In the genomic region with DNA sequence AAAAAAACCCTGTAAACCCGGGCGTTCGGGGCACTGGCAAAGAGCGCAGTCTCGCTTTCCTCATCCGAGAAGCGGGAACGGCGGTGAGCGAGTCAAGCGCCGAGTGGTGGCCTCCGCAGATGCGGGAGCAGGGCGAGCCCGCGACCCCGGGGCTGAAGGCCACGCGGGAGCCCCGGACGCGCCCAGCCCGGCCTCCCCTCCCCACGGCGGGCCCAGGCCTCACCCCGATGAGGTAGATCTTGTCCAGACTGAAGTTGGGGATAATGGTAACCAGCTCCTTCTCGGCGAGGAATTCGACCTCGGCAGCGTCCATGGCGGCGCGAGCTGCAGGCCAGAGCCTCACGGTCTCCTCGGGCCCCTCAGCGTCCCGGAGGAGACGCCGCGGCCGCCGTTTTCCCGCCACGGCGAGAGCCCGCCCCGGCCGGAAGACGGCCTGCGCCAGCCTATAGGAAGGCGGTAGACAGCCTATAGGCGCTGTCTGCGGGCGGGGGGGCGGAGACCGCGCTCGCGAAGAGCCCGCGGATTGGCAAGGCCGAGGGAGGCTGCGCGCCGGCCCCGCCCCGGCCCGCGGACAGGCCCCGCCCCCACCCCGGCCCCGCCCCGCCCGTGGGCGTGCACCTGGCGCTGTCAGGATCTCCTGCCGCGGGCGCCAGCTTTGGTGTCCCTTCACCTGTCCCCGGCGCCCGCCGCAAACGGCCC, we compare ENCODE assay signal across 1 cellular context.
TF ChIP-seq lines count a peak whose summit lies in the region.

A gene (minus strand): TSS at position 369 of the 699 bp plus-strand sequence. CDS start 56 bp downstream, at position 313.

TF ChIP-seq in HepG2, 621 proteins besides CTCF, POLR2A, EP300 and RAD21 (continued from another document and continues in another):
- no peak for TF ChIP-seq SCMH1 (CRISPR knock-in tag; IDR thresholded peaks at IDR 0.05; ENCODE audit: borderline replicate concordance)
- TF ChIP-seq SIN3B (IDR thresholded peaks at IDR 0.05; ENCODE audit: low read length): peak; percentile 67
- TF ChIP-seq HCFC1 (IDR thresholded peaks at IDR 0.05; ENCODE audit: low read depth, low read length): no peak
- no peak for TF ChIP-seq RFX5 (IDR thresholded peaks at IDR 0.05; ENCODE audit: low read depth, low read length)
- no peak for TF ChIP-seq HNRNPK (IDR thresholded peaks at IDR 0.05; ENCODE audit: low read depth, low read length, poor library complexity, severe bottlenecking)
- TF ChIP-seq, protein P1, sequence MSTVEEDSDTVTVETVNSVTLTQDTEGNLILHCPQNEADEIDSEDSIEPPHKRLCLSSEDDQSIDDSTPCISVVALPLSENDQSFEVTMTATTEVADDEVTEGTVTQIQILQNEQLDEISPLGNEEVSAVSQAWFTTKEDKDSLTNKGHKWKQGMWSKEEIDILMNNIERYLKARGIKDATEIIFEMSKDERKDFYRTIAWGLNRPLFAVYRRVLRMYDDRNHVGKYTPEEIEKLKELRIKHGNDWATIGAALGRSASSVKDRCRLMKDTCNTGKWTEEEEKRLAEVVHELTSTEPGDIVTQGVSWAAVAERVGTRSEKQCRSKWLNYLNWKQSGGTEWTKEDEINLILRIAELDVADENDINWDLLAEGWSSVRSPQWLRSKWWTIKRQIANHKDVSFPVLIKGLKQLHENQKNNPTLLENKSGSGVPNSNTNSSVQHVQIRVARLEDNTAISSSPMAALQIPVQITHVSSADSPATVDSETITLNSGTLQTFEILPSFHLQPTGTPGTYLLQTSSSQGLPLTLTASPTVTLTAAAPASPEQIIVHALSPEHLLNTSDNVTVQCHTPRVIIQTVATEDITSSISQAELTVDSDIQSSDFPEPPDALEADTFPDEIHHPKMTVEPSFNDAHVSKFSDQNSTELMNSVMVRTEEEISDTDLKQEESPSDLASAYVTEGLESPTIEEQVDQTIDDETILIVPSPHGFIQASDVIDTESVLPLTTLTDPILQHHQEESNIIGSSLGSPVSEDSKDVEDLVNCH (CRISPR knock-in tag; IDR thresholded peaks at IDR 0.05): no peak
- no peak for TF ChIP-seq CEBPB (IDR thresholded peaks at IDR 0.05; ENCODE audit: borderline replicate concordance, low read depth, low read length)
- TF ChIP-seq, protein P2, sequence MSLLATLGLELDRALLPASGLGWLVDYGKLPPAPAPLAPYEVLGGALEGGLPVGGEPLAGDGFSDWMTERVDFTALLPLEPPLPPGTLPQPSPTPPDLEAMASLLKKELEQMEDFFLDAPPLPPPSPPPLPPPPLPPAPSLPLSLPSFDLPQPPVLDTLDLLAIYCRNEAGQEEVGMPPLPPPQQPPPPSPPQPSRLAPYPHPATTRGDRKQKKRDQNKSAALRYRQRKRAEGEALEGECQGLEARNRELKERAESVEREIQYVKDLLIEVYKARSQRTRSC (CRISPR knock-in tag; IDR thresholded peaks at IDR 0.05; ENCODE audit: low read depth): 0 out of 2 replicates have a peak, but pooled peaks have one; percentile 50
- TF ChIP-seq SP5 (CRISPR knock-in tag; IDR thresholded peaks at IDR 0.05; ENCODE audit: borderline replicate concordance, low read depth): peak; percentile 79; the same call in 1 of the 2 replicates
- TF ChIP-seq, protein P3, sequence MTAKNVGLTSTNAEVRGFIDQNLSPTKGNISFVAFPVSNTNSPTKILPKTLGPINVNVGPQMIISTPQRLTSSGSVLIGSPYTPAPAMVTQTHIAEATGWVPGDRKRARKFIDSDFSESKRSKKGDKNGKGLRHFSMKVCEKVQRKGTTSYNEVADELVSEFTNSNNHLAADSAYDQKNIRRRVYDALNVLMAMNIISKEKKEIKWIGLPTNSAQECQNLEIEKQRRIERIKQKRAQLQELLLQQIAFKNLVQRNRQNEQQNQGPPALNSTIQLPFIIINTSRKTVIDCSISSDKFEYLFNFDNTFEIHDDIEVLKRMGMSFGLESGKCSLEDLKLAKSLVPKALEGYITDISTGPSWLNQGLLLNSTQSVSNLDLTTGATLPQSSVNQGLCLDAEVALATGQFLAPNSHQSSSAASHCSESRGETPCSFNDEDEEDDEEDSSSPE (CRISPR knock-in tag; IDR thresholded peaks at IDR 0.05): peak; percentile 100
- TF ChIP-seq, protein P4, sequence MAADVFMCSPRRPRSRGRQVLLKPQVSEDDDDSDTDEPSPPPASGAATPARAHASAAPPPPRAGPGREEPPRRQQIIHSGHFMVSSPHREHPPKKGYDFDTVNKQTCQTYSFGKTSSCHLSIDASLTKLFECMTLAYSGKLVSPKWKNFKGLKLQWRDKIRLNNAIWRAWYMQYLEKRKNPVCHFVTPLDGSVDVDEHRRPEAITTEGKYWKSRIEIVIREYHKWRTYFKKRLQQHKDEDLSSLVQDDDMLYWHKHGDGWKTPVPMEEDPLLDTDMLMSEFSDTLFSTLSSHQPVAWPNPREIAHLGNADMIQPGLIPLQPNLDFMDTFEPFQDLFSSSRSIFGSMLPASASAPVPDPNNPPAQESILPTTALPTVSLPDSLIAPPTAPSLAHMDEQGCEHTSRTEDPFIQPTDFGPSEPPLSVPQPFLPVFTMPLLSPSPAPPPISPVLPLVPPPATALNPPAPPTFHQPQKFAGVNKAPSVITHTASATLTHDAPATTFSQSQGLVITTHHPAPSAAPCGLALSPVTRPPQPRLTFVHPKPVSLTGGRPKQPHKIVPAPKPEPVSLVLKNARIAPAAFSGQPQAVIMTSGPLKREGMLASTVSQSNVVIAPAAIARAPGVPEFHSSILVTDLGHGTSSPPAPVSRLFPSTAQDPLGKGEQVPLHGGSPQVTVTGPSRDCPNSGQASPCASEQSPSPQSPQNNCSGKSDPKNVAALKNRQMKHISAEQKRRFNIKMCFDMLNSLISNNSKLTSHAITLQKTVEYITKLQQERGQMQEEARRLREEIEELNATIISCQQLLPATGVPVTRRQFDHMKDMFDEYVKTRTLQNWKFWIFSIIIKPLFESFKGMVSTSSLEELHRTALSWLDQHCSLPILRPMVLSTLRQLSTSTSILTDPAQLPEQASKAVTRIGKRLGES (CRISPR knock-in tag; IDR thresholded peaks at IDR 0.05; ENCODE audit: borderline replicate concordance): peak; percentile 72; the same call in 1 of the 2 replicates
- TF ChIP-seq, protein P5, sequence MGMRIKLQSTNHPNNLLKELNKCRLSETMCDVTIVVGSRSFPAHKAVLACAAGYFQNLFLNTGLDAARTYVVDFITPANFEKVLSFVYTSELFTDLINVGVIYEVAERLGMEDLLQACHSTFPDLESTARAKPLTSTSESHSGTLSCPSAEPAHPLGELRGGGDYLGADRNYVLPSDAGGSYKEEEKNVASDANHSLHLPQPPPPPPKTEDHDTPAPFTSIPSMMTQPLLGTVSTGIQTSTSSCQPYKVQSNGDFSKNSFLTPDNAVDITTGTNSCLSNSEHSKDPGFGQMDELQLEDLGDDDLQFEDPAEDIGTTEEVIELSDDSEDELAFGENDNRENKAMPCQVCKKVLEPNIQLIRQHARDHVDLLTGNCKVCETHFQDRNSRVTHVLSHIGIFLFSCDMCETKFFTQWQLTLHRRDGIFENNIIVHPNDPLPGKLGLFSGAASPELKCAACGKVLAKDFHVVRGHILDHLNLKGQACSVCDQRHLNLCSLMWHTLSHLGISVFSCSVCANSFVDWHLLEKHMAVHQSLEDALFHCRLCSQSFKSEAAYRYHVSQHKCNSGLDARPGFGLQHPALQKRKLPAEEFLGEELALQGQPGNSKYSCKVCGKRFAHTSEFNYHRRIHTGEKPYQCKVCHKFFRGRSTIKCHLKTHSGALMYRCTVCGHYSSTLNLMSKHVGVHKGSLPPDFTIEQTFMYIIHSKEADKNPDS (CRISPR knock-in tag; IDR thresholded peaks at IDR 0.05): no peak
- TF ChIP-seq TOE1 (CRISPR knock-in tag; IDR thresholded peaks at IDR 0.05): 0 out of 2 replicates have a peak, but pooled peaks have one; percentile 63
- TF ChIP-seq, protein P6, sequence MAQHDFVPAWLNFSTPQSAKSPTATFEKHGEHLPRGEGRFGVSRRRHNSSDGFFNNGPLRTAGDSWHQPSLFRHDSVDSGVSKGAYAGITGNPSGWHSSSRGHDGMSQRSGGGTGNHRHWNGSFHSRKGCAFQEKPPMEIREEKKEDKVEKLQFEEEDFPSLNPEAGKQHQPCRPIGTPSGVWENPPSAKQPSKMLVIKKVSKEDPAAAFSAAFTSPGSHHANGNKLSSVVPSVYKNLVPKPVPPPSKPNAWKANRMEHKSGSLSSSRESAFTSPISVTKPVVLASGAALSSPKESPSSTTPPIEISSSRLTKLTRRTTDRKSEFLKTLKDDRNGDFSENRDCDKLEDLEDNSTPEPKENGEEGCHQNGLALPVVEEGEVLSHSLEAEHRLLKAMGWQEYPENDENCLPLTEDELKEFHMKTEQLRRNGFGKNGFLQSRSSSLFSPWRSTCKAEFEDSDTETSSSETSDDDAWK (CRISPR knock-in tag; IDR thresholded peaks at IDR 0.05): no peak
- TF ChIP-seq TEAD3 (CRISPR knock-in tag; optimal IDR thresholded peaks at IDR 0.05; ENCODE audit: borderline replicate concordance): no peak
- peak; percentile 83; the same call in 1 of the 2 replicates for TF ChIP-seq ZNF256 (CRISPR knock-in tag; conservative IDR thresholded peaks at IDR 0.05)
- TF ChIP-seq, protein P7, sequence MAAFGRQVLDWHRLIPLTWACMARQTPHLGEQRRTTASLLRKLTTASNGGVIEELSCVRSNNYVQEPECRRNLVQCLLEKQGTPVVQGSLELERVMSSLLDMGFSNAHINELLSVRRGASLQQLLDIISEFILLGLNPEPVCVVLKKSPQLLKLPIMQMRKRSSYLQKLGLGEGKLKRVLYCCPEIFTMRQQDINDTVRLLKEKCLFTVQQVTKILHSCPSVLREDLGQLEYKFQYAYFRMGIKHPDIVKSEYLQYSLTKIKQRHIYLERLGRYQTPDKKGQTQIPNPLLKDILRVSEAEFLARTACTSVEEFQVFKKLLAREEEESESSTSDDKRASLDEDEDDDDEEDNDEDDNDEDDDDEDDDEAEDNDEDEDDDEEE (CRISPR knock-in tag; IDR thresholded peaks at IDR 0.05): peak; percentile 53; the same call in 1 of the 2 replicates
- TF ChIP-seq, protein P8, sequence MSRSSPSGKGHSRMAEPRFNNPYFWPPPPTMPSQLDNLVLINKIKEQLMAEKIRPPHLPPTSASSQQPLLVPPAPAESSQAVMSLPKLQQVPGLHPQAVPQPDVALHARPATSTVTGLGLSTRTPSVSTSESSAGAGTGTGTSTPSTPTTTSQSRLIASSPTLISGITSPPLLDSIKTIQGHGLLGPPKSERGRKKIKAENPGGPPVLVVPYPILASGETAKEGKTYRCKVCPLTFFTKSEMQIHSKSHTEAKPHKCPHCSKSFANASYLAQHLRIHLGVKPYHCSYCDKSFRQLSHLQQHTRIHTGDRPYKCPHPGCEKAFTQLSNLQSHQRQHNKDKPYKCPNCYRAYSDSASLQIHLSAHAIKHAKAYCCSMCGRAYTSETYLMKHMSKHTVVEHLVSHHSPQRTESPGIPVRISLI (CRISPR knock-in tag; IDR thresholded peaks at IDR 0.05; ENCODE audit: borderline replicate concordance): peak; percentile 28; the same call in 1 of the 2 replicates
- TF ChIP-seq, protein P9, sequence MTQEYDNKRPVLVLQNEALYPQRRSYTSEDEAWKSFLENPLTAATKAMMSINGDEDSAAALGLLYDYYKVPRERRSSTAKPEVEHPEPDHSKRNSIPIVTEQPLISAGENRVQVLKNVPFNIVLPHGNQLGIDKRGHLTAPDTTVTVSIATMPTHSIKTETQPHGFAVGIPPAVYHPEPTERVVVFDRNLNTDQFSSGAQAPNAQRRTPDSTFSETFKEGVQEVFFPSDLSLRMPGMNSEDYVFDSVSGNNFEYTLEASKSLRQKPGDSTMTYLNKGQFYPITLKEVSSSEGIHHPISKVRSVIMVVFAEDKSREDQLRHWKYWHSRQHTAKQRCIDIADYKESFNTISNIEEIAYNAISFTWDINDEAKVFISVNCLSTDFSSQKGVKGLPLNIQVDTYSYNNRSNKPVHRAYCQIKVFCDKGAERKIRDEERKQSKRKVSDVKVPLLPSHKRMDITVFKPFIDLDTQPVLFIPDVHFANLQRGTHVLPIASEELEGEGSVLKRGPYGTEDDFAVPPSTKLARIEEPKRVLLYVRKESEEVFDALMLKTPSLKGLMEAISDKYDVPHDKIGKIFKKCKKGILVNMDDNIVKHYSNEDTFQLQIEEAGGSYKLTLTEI (CRISPR knock-in tag; conservative IDR thresholded peaks at IDR 0.05): no peak
- no peak for TF ChIP-seq ZNF432 (CRISPR knock-in tag; IDR thresholded peaks at IDR 0.05; ENCODE audit: borderline replicate concordance)
- 0 out of 2 replicates have a peak, but pooled peaks have one; percentile 74 for TF ChIP-seq ISX (CRISPR knock-in tag; conservative IDR thresholded peaks at IDR 0.05)
- TF ChIP-seq ZNF292 (CRISPR knock-in tag; IDR thresholded peaks at IDR 0.05; ENCODE audit: borderline replicate concordance, low read depth): no peak
- peak; percentile 46; the same call in 1 of the 2 replicates for TF ChIP-seq ZNF263 (CRISPR knock-in tag; IDR thresholded peaks at IDR 0.05)
- TF ChIP-seq, protein P10, sequence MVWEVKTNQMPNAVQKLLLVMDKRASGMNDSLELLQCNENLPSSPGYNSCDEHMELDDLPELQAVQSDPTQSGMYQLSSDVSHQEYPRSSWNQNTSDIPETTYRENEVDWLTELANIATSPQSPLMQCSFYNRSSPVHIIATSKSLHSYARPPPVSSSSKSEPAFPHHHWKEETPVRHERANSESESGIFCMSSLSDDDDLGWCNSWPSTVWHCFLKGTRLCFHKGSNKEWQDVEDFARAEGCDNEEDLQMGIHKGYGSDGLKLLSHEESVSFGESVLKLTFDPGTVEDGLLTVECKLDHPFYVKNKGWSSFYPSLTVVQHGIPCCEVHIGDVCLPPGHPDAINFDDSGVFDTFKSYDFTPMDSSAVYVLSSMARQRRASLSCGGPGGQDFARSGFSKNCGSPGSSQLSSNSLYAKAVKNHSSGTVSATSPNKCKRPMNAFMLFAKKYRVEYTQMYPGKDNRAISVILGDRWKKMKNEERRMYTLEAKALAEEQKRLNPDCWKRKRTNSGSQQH (CRISPR knock-in tag; IDR thresholded peaks at IDR 0.05; ENCODE audit: low read depth): 0 out of 2 replicates have a peak, but pooled peaks have one; percentile 14
- TF ChIP-seq, protein P11, sequence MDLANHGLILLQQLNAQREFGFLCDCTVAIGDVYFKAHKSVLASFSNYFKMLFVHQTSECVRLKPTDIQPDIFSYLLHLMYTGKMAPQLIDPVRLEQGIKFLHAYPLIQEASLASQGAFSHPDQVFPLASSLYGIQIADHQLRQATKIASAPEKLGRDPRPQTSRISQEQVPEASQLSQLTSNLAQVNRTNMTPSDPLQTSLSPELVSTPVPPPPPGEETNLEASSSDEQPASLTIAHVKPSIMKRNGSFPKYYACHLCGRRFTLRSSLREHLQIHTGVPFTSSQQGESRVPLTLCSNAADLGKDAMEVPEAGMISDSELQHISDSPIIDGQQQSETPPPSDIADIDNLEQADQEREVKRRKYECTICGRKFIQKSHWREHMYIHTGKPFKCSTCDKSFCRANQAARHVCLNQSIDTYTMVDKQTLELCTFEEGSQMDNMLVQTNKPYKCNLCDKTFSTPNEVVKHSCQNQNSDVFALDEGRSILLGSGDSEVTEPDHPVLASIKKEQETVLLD (CRISPR knock-in tag; IDR thresholded peaks at IDR 0.05; ENCODE audit: low read depth): peak; percentile 70
- TF ChIP-seq SNAI1 (CRISPR knock-in tag; IDR thresholded peaks at IDR 0.05; ENCODE audit: borderline replicate concordance): peak; percentile 46; the same call in 1 of the 2 replicates
- TF ChIP-seq ZNF615 (CRISPR knock-in tag; IDR thresholded peaks at IDR 0.05; ENCODE audit: borderline replicate concordance): no peak
- TF ChIP-seq ZNF3 (CRISPR knock-in tag; IDR thresholded peaks at IDR 0.05): no peak
